21 cellular contexts compared by ENCODE assay signal in genomic region chr10:116133641-116134040, GRCh38.
"Had no signal": no experiment of that assay in that cellular context is flagged by ENCODE, and none has a peak within 500 bp of the region (broad histone marks: within the 10 kb centered on the region; RNA-seq: fewer than 3 reads in every experiment).

No MANE protein-coding gene starts in this region.

- DNase-seq: activated B cell treated with CpG ODN at 0.5 μM for 24 hours; activated CD4-positive, alpha-beta T cell treated with anti-CD3 and anti-CD28 coated beads, Interleukin-2, amount 50 U/mL, for 1 hour; activated CD8-positive, alpha-beta T cell treated with anti-CD3 and anti-CD28 coated beads for 36 hours; activated gamma-delta T cell treated with Interleukin-2 at 50 U/mL for 16 hours; activated naive CD4-positive, alpha-beta T cell treated with anti-CD3 and anti-CD28 coated beads, Interleukin-2, amount 50 U/mL, for 16 hours; activated naive CD8-positive, alpha-beta T cell treated with anti-CD3 and anti-CD28 coated beads, Interleukin-2, amount 50 U/mL, for 24 hours; activated T-cell treated with anti-CD3 and anti-CD28 coated beads, Interleukin-2, amount 50 U/mL, for 4 hours; amygdala; caudate nucleus; cortex of kidney; esophagus squamous epithelium; hypothalamus; immature natural killer cell; left ventricle myocardium superior; nucleus accumbens; stimulated activated CD4-positive, alpha-beta T cell treated with anti-CD3 and anti-CD28 coated beads, Interleukin-2, amount 100 ng/mL, for 48 hours; stimulated activated naive CD8-positive, alpha-beta T cell treated with anti-CD3 and anti-CD28 coated beads, Interleukin-15, Interleukin-2, amounts not matched to agents 100 U/mL and 50 U/mL, for 24 hours; T-helper 1 cell; testis; transverse colon; uterus had no signal
